Comparison of ENCODE assay signal across 27 cellular contexts in the genomic region with DNA sequence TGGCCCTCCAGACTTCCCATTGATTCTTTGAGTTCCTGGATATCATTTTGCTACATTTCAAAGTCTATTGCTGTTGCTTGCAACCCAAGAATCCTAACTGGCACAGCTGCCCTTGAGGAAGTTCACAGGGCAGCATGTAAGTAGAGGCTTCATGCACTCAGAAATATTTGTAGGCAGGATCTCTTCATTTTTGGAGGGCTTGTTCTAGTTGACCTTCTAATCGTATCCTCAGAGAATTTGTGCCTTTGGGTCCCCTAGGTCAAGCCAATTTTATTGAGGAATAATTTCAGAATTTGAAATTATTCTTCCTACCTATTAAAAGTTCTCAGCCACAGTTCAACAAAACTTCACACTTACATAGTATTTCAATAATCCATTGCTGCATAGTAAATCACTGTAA. TPM values are rescaled to one million over a fixed set of nuclear protein-coding genes. Genes with fewer than 3 reads are reported as not detected.
DNase-seq lines count a peak whose midpoint lies in the region; ATAC-seq, FAIRE-seq and TF ChIP-seq lines count a peak whose summit lies in the region.
"Had no signal": no experiment of that assay in that cellular context is flagged by ENCODE, and none has a peak within 500 bp of the region (broad histone marks: within the 10 kb centered on the region; RNA-seq: fewer than 3 reads in every experiment).

No MANE protein-coding gene starts in this region.

- peaks cover 5 to 6% of the 10 kb centered on the region in 2 donors for H3K36me3 Mint-ChIP-seq in activated T-cell treated with anti-CD3 and anti-CD28 coated beads, Interleukin-2, amount 50 U/mL, for 72 hours (ENCODE audit: insufficient read depth in 2 of 2)
- H3K36me3 Mint-ChIP-seq in stimulated activated memory B cell treated with anti-CD40 and anti-IgM and Interleukin-4, amounts not matched to agents 10 μg/mL and 1 μg/mL and 100 μg/mL, for 72 hours, result no peaks in the 10 kb centered on the region
- H3K36me3 Mint-ChIP-seq: CD8-positive, alpha-beta T cell had no signal

- RAD21 ChIA-PET in GM12878 (lab: Charles Lee; ENCODE audit: unreplicated experiment), result no interaction called here

- no peak for TF ChIP-seq RAD21 in GM12878 (IDR thresholded peaks at IDR 0.05; ENCODE audit: insufficient read depth, low read depth, low read length)

- H4K20me1 ChIP-seq in GM12878 (ENCODE audit: control insufficient read depth, insufficient read depth), result no peaks in the 10 kb centered on the region

- no peaks in the 10 kb centered on the region for H3K27me3 Mint-ChIP-seq in activated T-cell treated with anti-CD3 and anti-CD28 coated beads, Interleukin-2, amount 50 U/mL, for 72 hours (ENCODE audit: low read depth)
- no peaks in the 10 kb centered on the region for H3K27me3 Mint-ChIP-seq in stimulated activated memory B cell treated with anti-CD40 and anti-IgM and Interleukin-4, amounts not matched to agents 10 μg/mL and 1 μg/mL and 100 μg/mL, for 72 hours

- CTCF ChIA-PET in GM12878 (lab: Yijun Ruan, JAX), result no interaction called here

- peak overlapping the region in 1 of 2 donors; percentile 16 for H3K4me3 Mint-ChIP-seq in activated T-cell treated with anti-CD3 and anti-CD28 coated beads, Interleukin-2, amount 50 U/mL, for 72 hours
- H3K4me3 Mint-ChIP-seq in stimulated activated memory B cell treated with anti-CD40 and anti-IgM and Interleukin-4, amounts not matched to agents 10 μg/mL and 1 μg/mL and 100 μg/mL, for 72 hours, result no peak overlapping the region
- H3K4me3 Mint-ChIP-seq: CD8-positive, alpha-beta T cell had no signal

- in situ Hi-C loops in GM12878 (cut with MboI), result no loop called here

- H3K4me1 Mint-ChIP-seq in activated T-cell treated with anti-CD3 and anti-CD28 coated beads, Interleukin-2, amount 50 U/mL, for 72 hours (ENCODE audit: low read depth), result peaks cover 90% of the 10 kb centered on the region
- H3K4me1 Mint-ChIP-seq in stimulated activated memory B cell treated with anti-CD40 and anti-IgM and Interleukin-4, amounts not matched to agents 10 μg/mL and 1 μg/mL and 100 μg/mL, for 72 hours, result peaks cover 66% of the 10 kb centered on the region

- WGBS in GM12878 (ENCODE audit: insufficient coverage, insufficient replicate concordance, low lambda C conversion rate, missing lambda C conversion rate), result 94% methylated on average over 1 of the region's 1 CpG

- BruUV-seq in GM12878 (replicated peaks; lab: Mats Ljungman, UMichigan), result no TSS peak

- H3K4me1 ChIP-seq in RWPE2 (ENCODE audit: insufficient read depth, poor library complexity, severe bottlenecking) (peaks cover 29% of the 10 kb centered on the region), GM12878 (ENCODE audit: control insufficient read depth, insufficient read depth, low read length) (peaks cover 64% of the 10 kb centered on the region)

- H3K36me3 ChIP-seq in RWPE2 (ENCODE audit: low read depth) (no peaks in the 10 kb centered on the region), GM12878 (ENCODE audit: control insufficient read depth in 2 of 2, insufficient read depth in 2 of 2, low read length in 1 of 2) (no peaks in the 10 kb centered on the region)

- POLR2A ChIA-PET in GM12878 (lab: Charles Lee), result interaction anchor here (0.9 kb wide), 1 partner anchor 81 kb away, joined by 3 read pairs; no protein-coding TSS in a partner anchor

- no peak overlapping the region for H3K9ac ChIP-seq in GM12878 (ENCODE audit: control insufficient read depth, insufficient read depth, low read length)

- H3K27me3 ChIP-seq in RWPE2 (ENCODE audit: insufficient read depth, poor library complexity, severe bottlenecking) (no peaks in the 10 kb centered on the region), GM12878 (replicated peaks in 1 of 2; ENCODE audit: control insufficient read depth in 2 of 2, insufficient read depth in 2 of 2, low read length in 1 of 2) (no peaks in the 10 kb centered on the region)

- H3K9me3 ChIP-seq in RWPE2 (ENCODE audit: severe bottlenecking) (no peaks in the 10 kb centered on the region), GM12878 (replicated peaks; ENCODE audit: control insufficient read depth, insufficient read depth, low read length) (no peaks in the 10 kb centered on the region)

- no peak overlapping the region for H2AFZ ChIP-seq in GM12878 (ENCODE audit: control insufficient read depth, low read depth, low read length)

- H3K27ac Mint-ChIP-seq in activated T-cell treated with anti-CD3 and anti-CD28 coated beads, Interleukin-2, amount 50 U/mL, for 72 hours, result peak overlapping the region; percentile 64
- peak overlapping the region; percentile 93 for H3K27ac Mint-ChIP-seq in stimulated activated memory B cell treated with anti-CD40 and anti-IgM and Interleukin-4, amounts not matched to agents 10 μg/mL and 1 μg/mL and 100 μg/mL, for 72 hours
- H3K27ac Mint-ChIP-seq: CD8-positive, alpha-beta T cell had no signal

- H3K4me3 ChIP-seq in RWPE2 (ENCODE audit: severe bottlenecking) (no peak overlapping the region), GM12878 (no peak overlapping the region)
- H3K4me3 ChIP-seq: A549, SK-N-MC had no signal

- H3K79me2 ChIP-seq in GM12878 (ENCODE audit: control insufficient read depth, insufficient read depth, low read length), result peaks cover 24% of the 10 kb centered on the region

- no peak overlapping the region for H3K27ac ChIP-seq in RWPE2 (ENCODE audit: poor library complexity, severe bottlenecking)
- H3K27ac ChIP-seq in GM12878 (ENCODE audit: control insufficient read depth, insufficient read depth), result peak overlapping the region; percentile 82
- H3K27ac ChIP-seq: A549, C4-2B, SK-N-MC had no signal

- no peak for DNase-seq in activated T-cell treated with anti-CD3 and anti-CD28 coated beads, Interleukin-2, amount 50 U/mL, for 72 hours
- DNase-seq in activated T-cell treated with anti-CD3 and anti-CD28 coated beads for 4 hours, result no peak
- peak; percentile 13 for DNase-seq in RWPE2 (ENCODE audit: low spot score)
- DNase-seq in GM12878 (ENCODE audit: low read depth, low spot score), result no peak
- DNase-seq in NCI-H446 treated with DMSO at 0.1 percent for 48 hours (lab: John Stamatoyannopoulos, UW), result no peak
- DNase-seq in AG08395 (ENCODE audit: low spot score), result no peak
- DNase-seq: CD8-positive, alpha-beta T cell; DMS 273 treated with DMSO at 0.1 percent for 48 hours; DMS79; EL; GDM1; GOT3; HCEC 1CT; KBM-7; MV-4-11; NCI-H1105; NCI-H146; NCI-H1930; NCI-H446; NCI-H526 treated with DMSO at 0.1 percent for 48 hours; RPMI8226; SIG-M5 had no signal

- H3K4me2 ChIP-seq in GM12878 (ENCODE audit: control insufficient read depth, insufficient read depth), result no peak overlapping the region
- H3K4me2 ChIP-seq: A549 had no signal

- SMC1A ChIA-PET in GM12878 (lab: Charles Lee; ENCODE audit: uncharacterized antibody, unreplicated experiment), result interaction anchor here (1.5 to 3.7 kb wide), 2 partner anchors 28 to 82 kb away, joined by 6 to 28 read pairs; no protein-coding TSS in a partner anchor

- H3K9me3 Mint-ChIP-seq in activated T-cell treated with anti-CD3 and anti-CD28 coated beads, Interleukin-2, amount 50 U/mL, for 72 hours, result peaks cover 2% of the 10 kb centered on the region in 2 donors
- no peaks in the 10 kb centered on the region for H3K9me3 Mint-ChIP-seq in stimulated activated memory B cell treated with anti-CD40 and anti-IgM and Interleukin-4, amounts not matched to agents 10 μg/mL and 1 μg/mL and 100 μg/mL, for 72 hours
- H3K9me3 Mint-ChIP-seq: CD8-positive, alpha-beta T cell had no signal

- no peak for TF ChIP-seq POLR2A in GM12878 (IDR thresholded peaks at IDR 0.05; ENCODE audit: low read depth, low read length)

- TF ChIP-seq CTCF in RWPE2 (IDR thresholded peaks at IDR 0.05; ENCODE audit: poor library complexity, severe bottlenecking), result no peak
- TF ChIP-seq CTCF in GM12878 (IDR thresholded peaks at IDR 0.05 in 2 of 3, conservative IDR thresholded peaks at IDR 0.05 in 1 of 3; ENCODE audit: control insufficient read depth in 2 of 3, extremely low read depth in 1 of 3, insufficient read depth in 1 of 3, low read depth in 3 of 3, low read length in 3 of 3), result no peak

- FAIRE-seq in GM12878 (lab: Jason Lieb, UNC), result no peak
- FAIRE-seq: A549, GM12892 had no signal

- ATAC-seq in activated T-cell treated with anti-CD3 and anti-CD28 coated beads, Interleukin-2, amount 50 U/mL, for 72 hours (replicated peaks in 1 of 2), result no peak
- no peak for ATAC-seq in RWPE2 (ENCODE audit: low read depth)
- no peak for ATAC-seq in GM12878
- ATAC-seq in stimulated activated memory B cell treated with anti-CD40 and anti-IgM and Interleukin-4, amounts not matched to agents 10 μg/mL and 1 μg/mL and 100 μg/mL, for 72 hours, result no peak
- ATAC-seq: A549; CD8-positive, alpha-beta T cell had no signal

- no peak for TF ChIP-seq EP300 in GM12878 (IDR thresholded peaks at IDR 0.05; ENCODE audit: borderline replicate concordance in 1 of 2, control insufficient read depth in 1 of 2, low read depth in 2 of 2, low read length in 2 of 2)

- intact Hi-C loops in GM12878 (cut with micrococcal nuclease; ENCODE audit: unreplicated experiment), result no loop called here

TF ChIP-seq in GM12878, 131 proteins besides CTCF, POLR2A, EP300 and RAD21 (continues in another document):
- peak; percentile 66; the same call in 1 of the 2 replicates for TF ChIP-seq NFXL1 (IDR thresholded peaks at IDR 0.05; ENCODE audit: borderline replicate concordance)

RNA-seq across cellular contexts. Expression of gene NCOA3, which starts 5.6 kb away (rescaled TPM):
- total RNA-seq in activated T-cell treated with anti-CD3 and anti-CD28 coated beads, Interleukin-2, amount 50 U/mL, for 72 hours, result 100 to 1,000 TPM in 1 of 2 donors, 10 to 100 TPM in 1; 76.0 to 113 TPM
- 241 and 256 TPM in 2 replicates for total RNA-seq in GM12878 (2013; cell fraction: nucleolus; rRNA removed)
- total RNA-seq in GM12878 (2014; rRNA removed), result 82.4 and 88.7 TPM in 2 replicates
- total RNA-seq in GM12878 (2014; rRNA removed; fragmentation: Illumina TruSeq; extraction: Trizol), result 95.3 and 95.8 TPM in 2 replicates
- 87.4 and 96.2 TPM in 2 replicates for total RNA-seq in GM12878 (2021)
- polyA plus RNA-seq in GM12878 (2011; ENCODE audit: low read depth), result 30.3 TPM
- 92.6 and 114 TPM in 2 replicates for polyA plus RNA-seq in GM12878 (2011; rRNA removed)
- polyA plus RNA-seq in GM12878 (2011; cell fraction: cytosol; rRNA removed), result 60.3 and 60.4 TPM in 2 replicates
- 89.9 and 95.2 TPM in 2 replicates for polyA plus RNA-seq in GM12878 (2011; cell fraction: nucleus; rRNA removed)
- 38.3 and 50.2 TPM in 2 replicates for polyA plus RNA-seq in GM12878 (2012)
- 78.2 and 94.6 TPM in 2 replicates for polyA plus RNA-seq in GM12878 (2014; fragmentation: Illumina TruSeq; extraction: Trizol)
- polyA plus RNA-seq in GM12878 (2014; fragmentation: Nextera tagmentation; extraction: Ambion mirVana), result 10 to 100 TPM; 16.9 to 18.0 TPM
- polyA plus RNA-seq in GM12878 (2014; rRNA removed), result 62.4 and 66.0 TPM in 2 replicates
- 10 to 100 TPM; 68.1 to 69.1 TPM for polyA plus RNA-seq in GM12878 (2016; fragmentation: Nextera tagmentation; extraction: Ambion mirVana)
- polyA minus RNA-seq in GM12878 (2011; rRNA and poly(A)+ RNA removed), result 126 and 138 TPM in 2 replicates
- 52.3 and 52.4 TPM in 2 replicates for polyA minus RNA-seq in GM12878 (2011; cell fraction: cytosol; rRNA and poly(A)+ RNA removed)
- 48.2 and 66.5 TPM in 2 replicates for polyA minus RNA-seq in GM12878 (2011; cell fraction: nucleus; rRNA and poly(A)+ RNA removed)
